In the genomic region with DNA sequence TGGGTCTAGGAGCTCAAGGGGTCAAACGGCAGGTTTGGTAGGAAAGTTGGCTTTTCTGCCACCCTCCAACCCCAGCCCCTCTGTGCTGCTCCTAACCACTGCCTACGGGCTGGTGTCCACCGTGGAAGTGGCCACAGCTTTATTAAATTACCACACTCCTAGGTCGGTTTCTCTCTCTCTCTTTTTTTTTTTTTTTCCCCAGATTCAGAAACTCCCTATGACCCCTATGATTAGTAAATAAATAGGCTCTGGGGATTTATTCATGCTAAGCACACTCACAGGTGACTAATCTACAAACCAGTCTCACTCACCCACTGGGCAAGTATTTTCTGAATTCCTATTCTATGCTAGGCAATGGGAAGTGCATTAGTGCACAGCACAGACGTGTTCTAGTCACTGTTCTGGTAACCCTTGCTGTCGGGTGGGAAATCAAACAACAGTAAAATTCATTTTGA, we compare ENCODE assay signal across 11 cellular contexts. TPM values are rescaled to one million over a fixed set of nuclear protein-coding genes. Genes with fewer than 3 reads are reported as not detected.
DNase-seq lines count a peak whose midpoint lies in the region; ATAC-seq and TF ChIP-seq lines count a peak whose summit lies in the region.
"Had no signal": no experiment of that assay in that cellular context is flagged by ENCODE, and none has a peak within 500 bp of the region (broad histone marks: within the 10 kb centered on the region; RNA-seq: fewer than 3 reads in every experiment).

No MANE protein-coding gene starts in this region.

- no peak for ATAC-seq in natural killer cell treated with Interleukin-12 subunit alpha and Interleukin-12 subunit beta and Interleukin-15 and Interleukin-18, amount 100 ng/mL, for 72 hours
- ATAC-seq in natural killer cell, result no peak
- ATAC-seq: WTC11 had no signal

- H3K4me1 Mint-ChIP-seq in natural killer cell treated with Interleukin-12 subunit alpha and Interleukin-12 subunit beta and Interleukin-15 and Interleukin-18, amount 100 ng/mL, for 72 hours (ENCODE audit: low read depth in 2 of 2), result peaks cover 29 to 36% of the 10 kb centered on the region in 2 donors
- H3K4me1 Mint-ChIP-seq in natural killer cell, result peaks cover 12 to 16% of the 10 kb centered on the region in 2 donors

- H3K9me3 ChIP-seq in vagina, result no peaks in the 10 kb centered on the region

- no peaks in the 10 kb centered on the region for H3K36me3 Mint-ChIP-seq in natural killer cell treated with Interleukin-12 subunit alpha and Interleukin-12 subunit beta and Interleukin-15 and Interleukin-18, amount 100 ng/mL, for 72 hours
- H3K36me3 Mint-ChIP-seq in natural killer cell, result no peaks in the 10 kb centered on the region

- no peaks in the 10 kb centered on the region for H3K27me3 ChIP-seq in vagina

- intact Hi-C loops in natural killer cell (cut with micrococcal nuclease) (no loop called here), vagina (cut with DNase I) (no loop called here)

- H3K4me3 Mint-ChIP-seq in natural killer cell treated with Interleukin-12 subunit alpha and Interleukin-12 subunit beta and Interleukin-15 and Interleukin-18, amount 100 ng/mL, for 72 hours, result no peak overlapping the region
- no peak overlapping the region for H3K4me3 Mint-ChIP-seq in natural killer cell
- H3K4me3 Mint-ChIP-seq: central memory CD8-positive, alpha-beta T cell; WTC11 had no signal

- no peaks in the 10 kb centered on the region for H3K9me3 Mint-ChIP-seq in natural killer cell treated with Interleukin-12 subunit alpha and Interleukin-12 subunit beta and Interleukin-15 and Interleukin-18, amount 100 ng/mL, for 72 hours
- H3K9me3 Mint-ChIP-seq in natural killer cell, result no peaks in the 10 kb centered on the region
- H3K9me3 Mint-ChIP-seq: central memory CD8-positive, alpha-beta T cell had no signal

- H3K27ac ChIP-seq in vagina, result peak overlapping the region; percentile 27

- H3K4me3 ChIP-seq in WI38 (ENCODE audit: low read depth, low read length) (peak overlapping the region; percentile 1; the same call in 1 of the 2 replicates), vagina (no peak overlapping the region)

- no peak for DNase-seq in natural killer cell treated with Interleukin-12 subunit alpha and Interleukin-12 subunit beta and Interleukin-15 and Interleukin-18, amount 100 ng/mL, for 72 hours (ENCODE audit: low spot score)
- DNase-seq in natural killer cell (no peak), hepatic stellate cell (ENCODE audit: low spot score) (peak; percentile 70), vagina (ENCODE audit: extremely low spot score in 2 of 2) (no peak), DMS 273 treated with DMSO at 0.1 percent for 48 hours (lab: John Stamatoyannopoulos, UW) (no peak), T-helper 9 cell (no peak), Ammon's horn (ENCODE audit: low spot score) (no peak)
- DNase-seq: NCI-H2029 had no signal

- peaks cover 33% of the 10 kb centered on the region for H3K4me1 ChIP-seq in vagina

- TF ChIP-seq CTCF in natural killer cell (IDR thresholded peaks at IDR 0.05), result no peak
- TF ChIP-seq CTCF in WI38 (IDR thresholded peaks at IDR 0.05; ENCODE audit: low read depth, low read length), result no peak
- TF ChIP-seq CTCF in vagina (IDR thresholded peaks at IDR 0.05), result no peak

- TF ChIP-seq POLR2A in vagina (IDR thresholded peaks at IDR 0.05), result no peak

- H3K36me3 ChIP-seq in vagina, result no peaks in the 10 kb centered on the region

- H3K27me3 Mint-ChIP-seq in natural killer cell treated with Interleukin-12 subunit alpha and Interleukin-12 subunit beta and Interleukin-15 and Interleukin-18, amount 100 ng/mL, for 72 hours, result peaks cover 7 to 9% of the 10 kb centered on the region in 2 donors
- peaks cover 0 to 4% of the 10 kb centered on the region in 2 donors for H3K27me3 Mint-ChIP-seq in natural killer cell (ENCODE audit: low read depth in 2 of 2)
- H3K27me3 Mint-ChIP-seq: central memory CD8-positive, alpha-beta T cell had no signal

- peak overlapping the region; percentile 7 for H3K27ac Mint-ChIP-seq in natural killer cell treated with Interleukin-12 subunit alpha and Interleukin-12 subunit beta and Interleukin-15 and Interleukin-18, amount 100 ng/mL, for 72 hours
- H3K27ac Mint-ChIP-seq in natural killer cell, result no peak overlapping the region
- H3K27ac Mint-ChIP-seq: WTC11 had no signal

RNA-seq across cellular contexts. Expression of gene DDX47, which starts 8.7 kb away (rescaled TPM):
- 10 to 100 TPM; 79.2 to 81.3 TPM for total RNA-seq in natural killer cell treated with Interleukin-12 subunit alpha and Interleukin-12 subunit beta and Interleukin-15 and Interleukin-18, amount 100 ng/mL, for 72 hours
- 100 to 1,000 TPM in 2 of 3 donors, 10 to 100 TPM in 1; 98.9 to 120 (median 114) TPM for total RNA-seq in natural killer cell
- total RNA-seq in vagina, result 42.0 TPM

RNA-seq across cellular contexts. Expression of gene APOLD1, which starts 19.0 kb away (rescaled TPM):
- 1 to 10 TPM in 1 of 2 donors, under 1 TPM in 1; 0.90 to 3.3 TPM for total RNA-seq in natural killer cell treated with Interleukin-12 subunit alpha and Interleukin-12 subunit beta and Interleukin-15 and Interleukin-18, amount 100 ng/mL, for 72 hours
- 1 to 10 TPM in 2 of 3 donors, under 1 TPM in 1; 0.70 to 1.6 (median 1.6) TPM for total RNA-seq in natural killer cell
- total RNA-seq in vagina, result 127 TPM

Comparison
In these comparisons a context has a peak if more than half of its experiments do, and no peak if none do; other contexts are left out.
1. H3K27ac Mint-ChIP-seq: peak in natural killer cell treated with Interleukin-12 subunit alpha and Interleukin-12 subunit beta and Interleukin-15 and Interleukin-18, amount 100 ng/mL, for 72 hours (2 of 2); none in natural killer cell (0 of 2).
2. RNA of gene APOLD1, which starts 19.0 kb away (total RNA-seq): 127 TPM in vagina (single experiment); 0.90 to 3.3 TPM in natural killer cell treated with Interleukin-12 subunit alpha and Interleukin-12 subunit beta and Interleukin-15 and Interleukin-18, amount 100 ng/mL, for 72 hours and 0.70 to 1.6 TPM in natural killer cell; every median in the first group is over 10 times any median in the second.